14 cellular contexts compared by ENCODE assay signal in genomic region chr17:61997649-61998048, GRCh38.
A peak's percentile ranks its signal among the peaks of the same experiment; 100 is the strongest.
DNase-seq lines count a peak whose midpoint lies in the region; ATAC-seq and TF ChIP-seq lines count a peak whose summit lies in the region.
"Had no signal": no experiment of that assay in that cellular context is flagged by ENCODE, and none has a peak within 500 bp of the region (broad histone marks: within the 10 kb centered on the region; RNA-seq: fewer than 3 reads in every experiment).

No MANE protein-coding gene starts in this region.

- H3K4me3 ChIP-seq in Panc1 (ENCODE audit: low read depth in 2 of 2, low read length in 2 of 2) = no peak overlapping the region
- no peak overlapping the region for H3K4me3 ChIP-seq in osteoblast (ENCODE audit: insufficient read depth, low read length)
- H3K4me3 ChIP-seq: lung, thyroid gland had no signal

- POLR2A ChIA-PET in Panc1 (lab: Charles Lee) = no interaction called here
- POLR2A ChIA-PET in naive thymus-derived CD8-positive, alpha-beta T cell (lab: Charles Lee) = no interaction called here

- no peaks in the 10 kb centered on the region for H3K9me3 ChIP-seq in Panc1 (ENCODE audit: control insufficient read depth, insufficient read depth, low read depth, low read length)
- H3K9me3 ChIP-seq in osteoblast (ENCODE audit: low read depth, low read length) = no peaks in the 10 kb centered on the region
- H3K9me3 ChIP-seq: thyroid gland had no signal

- peaks cover 0 to 42% (median 1%) of the 10 kb centered on the region in 3 donors for H3K36me3 Mint-ChIP-seq in naive thymus-derived CD8-positive, alpha-beta T cell

- H4K20me1 ChIP-seq in osteoblast (ENCODE audit: insufficient read depth, low read length) = peaks cover 22% of the 10 kb centered on the region

- H3K79me2 ChIP-seq in osteoblast (ENCODE audit: insufficient read depth, low read length) = peaks cover 53% of the 10 kb centered on the region

- DNase-seq in GM04504 (ENCODE audit: low read depth) (peak; percentile 4), Panc1 (ENCODE audit: low read depth, low spot score) (no peak), fibroblast of peridontal ligament (ENCODE audit: extremely low read depth) (peak; percentile 69), osteoblast (ENCODE audit: insufficient read length, low spot score, missing footprints) (no peak), 8988T (no peak), epidermal melanocyte (ENCODE audit: insufficient read length, low spot score) (no peak)
- DNase-seq in naive thymus-derived CD8-positive, alpha-beta T cell = no peak
- DNase-seq: activated CD4-positive, alpha-beta T cell treated with anti-CD3 and anti-CD28 coated beads, Interleukin-2, amount 50 U/mL, for 1 hour; thyroid gland had no signal

- H3K27me3 ChIP-seq in Panc1 (ENCODE audit: control insufficient read depth, insufficient read depth, low read length) (no peaks in the 10 kb centered on the region), osteoblast (ENCODE audit: insufficient read depth, low read length) (no peaks in the 10 kb centered on the region)
- H3K27me3 ChIP-seq: thyroid gland had no signal

- H3K4me2 ChIP-seq in osteoblast (ENCODE audit: insufficient read depth, low read length) = peak overlapping the region; percentile 18

- no peak overlapping the region for H3K4me3 Mint-ChIP-seq in naive thymus-derived CD8-positive, alpha-beta T cell
- H3K4me3 Mint-ChIP-seq: activated naive CD4-positive, alpha-beta T cell treated with anti-CD3 and anti-CD28 coated beads, Interleukin-2, amount 50 U/mL, for 24 hours; IgD-negative memory B cell had no signal

- no peak overlapping the region for H2AFZ ChIP-seq in osteoblast (ENCODE audit: low read length)

- H3K36me3 ChIP-seq in Panc1 (ENCODE audit: control insufficient read depth, insufficient read depth, low read length) (peaks cover 19% of the 10 kb centered on the region; the same call in 1 of the 2 replicates), osteoblast (ENCODE audit: insufficient read depth, low read length) (peaks cover 14% of the 10 kb centered on the region)

- no peak for TF ChIP-seq CTCF in Panc1 (IDR thresholded peaks at IDR 0.05)
- no peak for TF ChIP-seq CTCF in osteoblast (IDR thresholded peaks at IDR 0.05; ENCODE audit: extremely low read depth, low read depth, low read length)

- intact Hi-C loops in Panc1 (cut with micrococcal nuclease; ENCODE audit: unreplicated experiment) = no loop called here

- CTCF ChIA-PET in Panc1 (lab: Charles Lee) = no interaction called here

- H3K4me1 ChIP-seq in Panc1 (ENCODE audit: control insufficient read depth, insufficient read depth, low read length) = no peaks in the 10 kb centered on the region
- H3K4me1 ChIP-seq in osteoblast (ENCODE audit: insufficient read depth, low read length) = peaks cover 19% of the 10 kb centered on the region

- in situ Hi-C loops in Panc1 (cut with HindIII; ENCODE audit: low pct_unique_long_range_greater_than_20kb, low sequenced_read_pairs) = no loop called here

- H3K9me3 Mint-ChIP-seq in naive thymus-derived CD8-positive, alpha-beta T cell = no peaks in the 10 kb centered on the region
- H3K9me3 Mint-ChIP-seq: activated naive CD4-positive, alpha-beta T cell treated with anti-CD3 and anti-CD28 coated beads, Interleukin-2, amount 50 U/mL, for 24 hours; IgD-negative memory B cell had no signal

- H3K27ac ChIP-seq in Panc1 (ENCODE audit: low read length) = no peak overlapping the region
- peak overlapping the region; percentile 81 for H3K27ac ChIP-seq in osteoblast (ENCODE audit: low read depth, low read length)
- H3K27ac ChIP-seq: thyroid gland had no signal

- peak overlapping the region in 1 of 10 donors; percentile 23 for H3K27ac Mint-ChIP-seq in naive thymus-derived CD8-positive, alpha-beta T cell

- H3K27me3 Mint-ChIP-seq in naive thymus-derived CD8-positive, alpha-beta T cell = no peaks in the 10 kb centered on the region
- H3K27me3 Mint-ChIP-seq: activated naive CD4-positive, alpha-beta T cell treated with anti-CD3 and anti-CD28 coated beads, Interleukin-2, amount 50 U/mL, for 24 hours; IgD-negative memory B cell; progenitor cell of endocrine pancreas had no signal

- BruUV-seq in Panc1 (replicated peaks; lab: Mats Ljungman, UMichigan) = TSS peak; percentile 3

- no peak for ATAC-seq in Panc1
- no peak for ATAC-seq in GM19452 (IDR thresholded peaks at IDR 0.05; ENCODE audit: unreplicated experiment)
- ATAC-seq in naive thymus-derived CD8-positive, alpha-beta T cell = no peak

- peaks cover 20 to 44% (median 30%) of the 10 kb centered on the region in 4 donors for H3K4me1 Mint-ChIP-seq in naive thymus-derived CD8-positive, alpha-beta T cell

Comparison
In these comparisons a context has a peak if more than half of its experiments do, and no peak if none do; other contexts are left out.
1. DNase-seq: peak in GM04504 (single experiment) and fibroblast of peridontal ligament (single experiment); none in Panc1 (single experiment), osteoblast (single experiment), 8988T (single experiment), naive thymus-derived CD8-positive, alpha-beta T cell (0 of 10) and epidermal melanocyte (single experiment).